In genomic region chr17:8964801-8965393, GRCh38 we compare ENCODE assay signal across 9 cellular contexts. TPM values are rescaled to one million over a fixed set of nuclear protein-coding genes. Genes with fewer than 3 reads are reported as not detected.
A peak's percentile ranks its signal among the peaks of the same experiment; 100 is the strongest.
DNase-seq lines count a peak whose midpoint lies in the region; FAIRE-seq and TF ChIP-seq lines count a peak whose summit lies in the region.
"Had no signal": no experiment of that assay in that cellular context is flagged by ENCODE, and none has a peak within 500 bp of the region (broad histone marks: within the 10 kb centered on the region; RNA-seq: fewer than 3 reads in every experiment).

No MANE protein-coding gene starts in this region.

- peaks cover 8% of the 10 kb centered on the region for H3K27me3 ChIP-seq in colonic mucosa

- peak; percentile 51 to 53 for DNase-seq in stimulated activated CD4-positive, alpha-beta T cell treated with anti-CD3 and anti-CD28 coated beads, Interleukin-2, amount 100 ng/mL, for 24 hours
- DNase-seq in stimulated activated CD4-positive, alpha-beta T cell treated with anti-CD3 and anti-CD28 coated beads, Interleukin-1b, Interleukin-23, amount 100 ng/mL, for 48 hours: no peak
- DNase-seq in NOMO-1 treated with DMSO at 0.1 percent for 48 hours (lab: John Stamatoyannopoulos, UW; ENCODE audit: unreplicated experiment) (peak; percentile 33), colonic mucosa (peak; percentile 36), neural crest cell (ENCODE audit: low read depth, low spot score) (no peak), RCC 7860 (ENCODE audit: low spot score) (no peak), SKM-1 treated with dmso at 0.1 percent for 144 hours (lab: John Stamatoyannopoulos, UW; ENCODE audit: unreplicated experiment) (no peak), iPS-NIHi7 (ENCODE audit: extremely low spot score) (no peak)

- no peak for FAIRE-seq in RCC 7860 (lab: Jason Lieb, UNC)

- no peaks in the 10 kb centered on the region for H3K36me3 ChIP-seq in colonic mucosa

- no peaks in the 10 kb centered on the region for H3K4me1 ChIP-seq in colonic mucosa

- H3K9me3 Mint-ChIP-seq in neural crest cell: peaks cover 3% of the 10 kb centered on the region

- peak overlapping the region; percentile 27 for H3K4me3 Mint-ChIP-seq in neural crest cell

- no peak overlapping the region for H3K27ac Mint-ChIP-seq in neural crest cell (ENCODE audit: unreplicated experiment)

- TF ChIP-seq CTCF in colonic mucosa (IDR thresholded peaks at IDR 0.05): no peak
- TF ChIP-seq CTCF in neural crest cell (conservative IDR thresholded peaks at IDR 0.05): no peak

- peaks cover 11% of the 10 kb centered on the region for H3K4me1 Mint-ChIP-seq in neural crest cell

- intact Hi-C loops in colonic mucosa (cut with DNase I): no loop called here

- no peaks in the 10 kb centered on the region for H3K9me3 ChIP-seq in colonic mucosa

- H3K27ac ChIP-seq in colonic mucosa: peak overlapping the region; percentile 61

- H3K27me3 Mint-ChIP-seq in neural crest cell (ENCODE audit: low read depth): peaks cover 74% of the 10 kb centered on the region

- peaks cover 4% of the 10 kb centered on the region for H3K36me3 Mint-ChIP-seq in neural crest cell (ENCODE audit: low read depth)

- H3K4me3 ChIP-seq in colonic mucosa: peak overlapping the region; percentile 43

- H3K9ac ChIP-seq in colonic mucosa (ENCODE audit: low read depth in 2 of 2, low read length in 2 of 2): peak overlapping the region in 1 of 2 donors; percentile 78

RNA-seq across cellular contexts. Expression of gene PIK3R5, which starts 0.6 kb away (rescaled TPM):
- total RNA-seq in colonic mucosa (1 to 10 TPM; 2.2 to 2.5 TPM), neural crest cell (0.52 and 1.4 TPM in 2 replicates)
- total RNA-seq: myocyte had no signal

RNA-seq across cellular contexts. Expression of gene NTN1, which starts 56.4 kb away (rescaled TPM):
- total RNA-seq in colonic mucosa (1 to 10 TPM; 2.1 to 5.5 TPM), neural crest cell (10.1 and 10.3 TPM in 2 replicates)

Comparison
In these comparisons a context has a peak if more than half of its experiments do, and no peak if none do; other contexts are left out.
1. DNase-seq: peak in stimulated activated CD4-positive, alpha-beta T cell treated with anti-CD3 and anti-CD28 coated beads, Interleukin-2, amount 100 ng/mL, for 24 hours (2 of 2), NOMO-1 treated with DMSO at 0.1 percent for 48 hours (single experiment) and colonic mucosa (single experiment); none in stimulated activated CD4-positive, alpha-beta T cell treated with anti-CD3 and anti-CD28 coated beads, Interleukin-1b, Interleukin-23, amount 100 ng/mL, for 48 hours (single experiment), neural crest cell (single experiment), RCC 7860 (single experiment), SKM-1 treated with dmso at 0.1 percent for 144 hours (single experiment) and iPS-NIHi7 (single experiment).